ENCODE assay signal across 17 cellular contexts in genomic region chr4:19883841-19884240, GRCh38.
DNase-seq lines count a peak whose midpoint lies in the region; ATAC-seq and TF ChIP-seq lines count a peak whose summit lies in the region.
"Had no signal": no experiment of that assay in that cellular context is flagged by ENCODE, and none has a peak within 500 bp of the region (broad histone marks: within the 10 kb centered on the region; RNA-seq: fewer than 3 reads in every experiment).

No MANE protein-coding gene starts in this region.

- TF ChIP-seq EP300 in gastroesophageal sphincter (IDR thresholded peaks at IDR 0.05): no peak

- no peak overlapping the region for H2AFZ ChIP-seq in osteoblast (ENCODE audit: low read length)

- H3K4me1 ChIP-seq in osteoblast (ENCODE audit: insufficient read depth, low read length): no peaks in the 10 kb centered on the region
- H3K4me1 ChIP-seq in gastroesophageal sphincter: no peaks in the 10 kb centered on the region

- TF ChIP-seq CTCF in osteoblast (IDR thresholded peaks at IDR 0.05; ENCODE audit: extremely low read depth, low read depth, low read length): no peak
- TF ChIP-seq CTCF in gastroesophageal sphincter (IDR thresholded peaks at IDR 0.05): no peak

- ATAC-seq in GM21447 (IDR thresholded peaks at IDR 0.05; ENCODE audit: unreplicated experiment): no peak
- ATAC-seq in gastroesophageal sphincter: no peak
- ATAC-seq in HG03521 (IDR thresholded peaks at IDR 0.05; ENCODE audit: unreplicated experiment): no peak
- ATAC-seq: GM12878, Panc1 had no signal

- no peak overlapping the region for H3K4me3 ChIP-seq in osteoblast (ENCODE audit: insufficient read depth, low read length)
- no peak overlapping the region for H3K4me3 ChIP-seq in gastroesophageal sphincter
- H3K4me3 ChIP-seq: GM12878 had no signal

- no peaks in the 10 kb centered on the region for H3K9me3 ChIP-seq in osteoblast (ENCODE audit: low read depth, low read length)
- no peaks in the 10 kb centered on the region for H3K9me3 ChIP-seq in gastroesophageal sphincter

- no peak for TF ChIP-seq POLR2A in gastroesophageal sphincter (IDR thresholded peaks at IDR 0.05)

- DNase-seq in EL (peak; percentile 12), M059J (ENCODE audit: low read depth) (peak; percentile 24), fibroblast of gingiva (ENCODE audit: low read depth) (peak; percentile 63), osteoblast (ENCODE audit: insufficient read length, low spot score, missing footprints) (peak; percentile 74), GM19238 (ENCODE audit: insufficient read length, low spot score) (no peak)
- DNase-seq: Karpas-422, NCI-H1417, NCI-H2029, NCI-H510A, NCI-H82, SHP77 had no signal

- no peak overlapping the region for H3K4me2 ChIP-seq in osteoblast (ENCODE audit: insufficient read depth, low read length)

- H3K27ac ChIP-seq in osteoblast (ENCODE audit: low read depth, low read length) (no peak overlapping the region), gastroesophageal sphincter (no peak overlapping the region)
- H3K27ac ChIP-seq: C4-2B had no signal

- H4K20me1 ChIP-seq in osteoblast (ENCODE audit: insufficient read depth, low read length): no peaks in the 10 kb centered on the region

- no peaks in the 10 kb centered on the region for H3K36me3 ChIP-seq in osteoblast (ENCODE audit: insufficient read depth, low read length)
- H3K36me3 ChIP-seq in gastroesophageal sphincter: no peaks in the 10 kb centered on the region

- H3K79me2 ChIP-seq in osteoblast (ENCODE audit: insufficient read depth, low read length): no peaks in the 10 kb centered on the region

- H3K27me3 ChIP-seq in osteoblast (ENCODE audit: insufficient read depth, low read length) (no peaks in the 10 kb centered on the region), gastroesophageal sphincter (no peaks in the 10 kb centered on the region)
